8 cellular contexts compared by ENCODE assay signal in genomic region chr2:15591692-15592463, GRCh38. TPM values are rescaled to one million over a fixed set of nuclear protein-coding genes. Genes with fewer than 3 reads are reported as not detected.
DNase-seq lines count a peak whose midpoint lies in the region; ATAC-seq and TF ChIP-seq lines count a peak whose summit lies in the region.

TSS of gene DDX1 (plus strand) at chr2:15591868. CDS start at chr2:15591934, 66 bp downstream.

- H3K27me3 Mint-ChIP-seq in T-cell (peaks cover 0 to 1% of the 10 kb centered on the region in 2 donors), type B pancreatic cell (no peaks in the 10 kb centered on the region)

- H3K27ac Mint-ChIP-seq in T-cell (peak within 1 kb of the TSS; percentile 92 to 96), type B pancreatic cell (peak within 1 kb of the TSS; percentile 91)

- DNase-seq in NCI-H1105 (lab: John Stamatoyannopoulos, UW) = peak; percentile 66
- peak; percentile 67 to 87 (median 80) for DNase-seq in T-cell
- DNase-seq in cardiac septum (ENCODE audit: low spot score) = peak; percentile 92
- peak; percentile 78 to 98 (median 88) for DNase-seq in posterior cingulate gyrus
- DNase-seq in type B pancreatic cell (ENCODE audit: extremely low spot score, unreplicated experiment) = peak; percentile 91

- ATAC-seq in HG02642 (IDR thresholded peaks at IDR 0.05; ENCODE audit: poor library complexity, unreplicated experiment) = peak; percentile 94
- peak; percentile 96 to 98 (median 97) for ATAC-seq in T-cell (replicated peaks in 1 of 4)

- H3K4me3 ChIP-seq in GM12875 (ENCODE audit: low read depth, low read length) = peak within 1 kb of the TSS; percentile 80

- POLR2A ChIA-PET in T-cell (lab: Charles Lee) = interaction anchor here in 1 of 2 donors (1.4 kb wide), 1 partner anchor 30 kb away, joined by 3 read pairs; no protein-coding TSS in a partner anchor

- H3K4me3 Mint-ChIP-seq in T-cell (peak within 1 kb of the TSS; percentile 91 to 93 (median 92)), type B pancreatic cell (peak within 1 kb of the TSS; percentile 94)

- H3K27ac ChIP-seq in adipose tissue (ENCODE audit: low read depth, low read length) = no peak within 1 kb of the TSS

- WGBS in adipose tissue, 3 donors = 0 to 1% (median 0%) methylated on average over 62 to 68 of the region's 68 CpGs

- TF ChIP-seq CTCF in GM12875 (IDR thresholded peaks at IDR 0.05; ENCODE audit: borderline replicate concordance, insufficient read depth, low read depth, low read length) (no peak), type B pancreatic cell (conservative IDR thresholded peaks at IDR 0.05) (peak; percentile 24)

- H3K36me3 Mint-ChIP-seq in T-cell = peaks cover 17% of the 10 kb centered on the region
- H3K36me3 Mint-ChIP-seq in type B pancreatic cell = peaks cover 19% of the 10 kb centered on the region

- CTCF ChIA-PET in T-cell (lab: Charles Lee) = interaction anchor here (0.6 to 1.4 kb wide), 4 partner anchors 10 to 21 kb away, joined by 3 read pairs; no protein-coding TSS in a partner anchor

- intact Hi-C loops in cardiac septum (cut with DNase I) (loop anchor here (1.0 kb wide), 1 partner anchor 31 kb away; the partner anchor contains the start of gene NBAS), posterior cingulate gyrus (cut with DNase I) (loop anchor here (1.0 kb wide), 1 partner anchor 31 kb away; the partner anchor contains the start of gene NBAS)

- no peaks in the 10 kb centered on the region for H3K9me3 Mint-ChIP-seq in T-cell
- H3K9me3 Mint-ChIP-seq in type B pancreatic cell = no peaks in the 10 kb centered on the region

- H3K4me1 Mint-ChIP-seq in T-cell (peaks cover 37 to 47% (median 40%) of the 10 kb centered on the region in 3 donors), type B pancreatic cell (ENCODE audit: unreplicated experiment) (peaks cover 21% of the 10 kb centered on the region)

RNA-seq across cellular contexts. Expression of gene DDX1, which starts in this region (rescaled TPM):
- total RNA-seq in T-cell = 10 to 100 TPM; 43.0 to 46.9 (median 45.8) TPM
- polyA plus RNA-seq in adipose tissue = 10 to 100 TPM; 43.1 to 70.2 (median 62.2) TPM
- 112 TPM for total RNA-seq in cardiac septum
- total RNA-seq in type B pancreatic cell (ENCODE audit: low replicate concordance) = 97.3 and 111 TPM in 2 replicates
